In the genomic region with DNA sequence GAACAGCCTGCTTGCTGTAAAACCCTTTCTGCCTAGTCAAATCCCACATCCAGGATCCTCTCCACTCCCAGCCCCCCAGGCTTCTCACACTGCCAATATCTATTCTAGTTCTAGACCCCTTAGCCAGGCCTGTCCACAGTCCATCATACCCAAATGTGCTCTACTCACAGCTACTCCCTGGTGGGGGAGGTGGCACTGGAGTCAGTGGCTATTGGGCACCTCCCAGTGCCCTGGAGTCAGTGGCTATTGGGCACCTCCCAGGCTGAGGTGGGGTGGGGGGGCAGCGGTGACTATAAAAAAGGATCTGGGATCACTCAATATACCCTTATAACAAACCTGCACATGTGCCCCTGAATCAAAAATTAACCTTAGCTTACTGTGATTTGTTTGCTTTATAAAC, we compare ENCODE assay signal across 1 cellular context.
TF ChIP-seq lines count a peak whose summit lies in the region.

No MANE protein-coding gene starts in this region.

TF ChIP-seq in neural cell, 6 proteins besides CTCF, POLR2A, EP300 and RAD21 (continued from another document):
- TF ChIP-seq EZH2 (IDR thresholded peaks at IDR 0.05; ENCODE audit: borderline replicate concordance, insufficient read depth, low read length, poor library complexity, severe bottlenecking): no peak
- TF ChIP-seq POLR2AphosphoS5 (IDR thresholded peaks at IDR 0.05): no peak
- TF ChIP-seq TAF1 (IDR thresholded peaks at IDR 0.05; ENCODE audit: low read depth): no peak
TF ChIP-seq in neural cell: peak in this region for 0.
